8 cellular contexts compared by ENCODE assay signal in the genomic region with DNA sequence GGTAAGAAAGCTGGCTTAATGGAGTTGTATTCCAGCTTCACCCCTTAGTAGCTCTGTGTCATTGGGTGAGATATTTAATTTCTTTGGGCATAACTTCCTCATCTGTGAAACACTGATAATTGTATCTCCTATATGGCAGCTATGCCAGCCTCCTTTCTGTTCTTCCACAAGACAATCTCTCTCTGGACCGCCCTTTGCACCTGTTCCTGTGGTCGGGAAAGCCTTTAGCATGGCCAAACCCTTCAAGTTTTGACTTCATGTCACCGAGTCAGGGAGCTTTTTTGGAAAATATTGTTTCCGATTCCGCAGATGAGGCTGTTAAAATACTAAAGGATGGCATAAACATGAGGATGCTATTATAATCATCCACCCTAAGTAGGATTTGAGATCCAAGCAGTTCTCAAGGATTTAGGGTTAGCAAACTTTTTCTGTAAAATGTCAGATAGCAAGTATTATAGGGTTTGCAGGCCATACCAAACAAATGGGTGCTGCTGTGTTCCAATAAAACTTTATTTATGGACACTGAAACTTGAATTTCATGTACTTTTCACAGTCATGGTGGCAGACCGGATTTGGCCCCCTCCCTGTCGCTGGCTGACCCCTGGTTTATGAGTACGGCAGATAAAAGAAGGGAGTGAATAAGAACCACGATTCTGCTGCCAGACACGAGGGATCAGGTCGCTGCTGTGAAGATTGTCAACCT. TPM values are rescaled to one million over a fixed set of nuclear protein-coding genes. Genes with fewer than 3 reads are reported as not detected.
DNase-seq lines count a peak whose midpoint lies in the region; ATAC-seq and TF ChIP-seq lines count a peak whose summit lies in the region.

No MANE protein-coding gene starts in this region.

- H3K4me3 ChIP-seq in ascending aorta (peak overlapping the region; percentile 85 to 93), right lobe of liver (peak overlapping the region; percentile 75 to 91 (median 83)), tibial nerve (peak overlapping the region; percentile 65 to 91 (median 81))

- no peaks in the 10 kb centered on the region for H3K27me3 ChIP-seq in ascending aorta
- H3K27me3 ChIP-seq in right lobe of liver: no peaks in the 10 kb centered on the region
- H3K27me3 ChIP-seq in tibial nerve: no peaks in the 10 kb centered on the region

- TF ChIP-seq POLR2A in right lobe of liver (IDR thresholded peaks at IDR 0.05): no peak
- no peak for TF ChIP-seq POLR2A in tibial nerve (IDR thresholded peaks at IDR 0.05)

- H3K27ac Mint-ChIP-seq in activated T-cell treated with anti-CD3 and anti-CD28 coated beads, Interleukin-2, amount 50 U/mL, for 24 hours: peak overlapping the region; percentile 98

- H3K4me1 ChIP-seq in ascending aorta (peaks cover 11 to 28% of the 10 kb centered on the region in 2 donors), right lobe of liver (peaks cover 0 to 20% (median 8%) of the 10 kb centered on the region in 4 donors), tibial nerve (peaks cover 0 to 39% (median 13%) of the 10 kb centered on the region in 4 donors)

- intact Hi-C loops in ascending aorta (cut with DNase I): loop anchor here (2.0 to 5.0 kb wide), 3 partner anchors 34 to 95 kb away; a partner anchor contains a TSS
- intact Hi-C loops in right lobe of liver (cut with DNase I): no loop called here

- DNase-seq in activated T-cell treated with anti-CD3 and anti-CD28 coated beads, Interleukin-2, amount 50 U/mL, for 24 hours: no peak
- no peak for DNase-seq in activated T-cell treated with anti-CD3 and anti-CD28 coated beads, Interleukin-2, amount 50 U/mL, for 1 hour
- DNase-seq in ascending aorta (ENCODE audit: low spot score in 2 of 2) (no peak), right lobe of liver (no peak), tibial nerve (ENCODE audit: low spot score in 2 of 2) (no peak), iPS-NIHi11 (ENCODE audit: low spot score) (no peak)

- H3K4me3 Mint-ChIP-seq in activated T-cell treated with anti-CD3 and anti-CD28 coated beads, Interleukin-2, amount 50 U/mL, for 24 hours: peak overlapping the region; percentile 89

- 60% methylated on average over 11 of the region's 11 CpGs for WGBS in right lobe of liver (ENCODE audit: insufficient coverage, low coverage, low lambda C conversion rate, missing lambda C conversion rate)
- 69 to 81% methylated on average over 11 of the region's 11 CpGs for WGBS in tibial nerve, 2 donors

- no peaks in the 10 kb centered on the region for H3K27me3 Mint-ChIP-seq in activated T-cell treated with anti-CD3 and anti-CD28 coated beads, Interleukin-2, amount 50 U/mL, for 24 hours

- H3K36me3 Mint-ChIP-seq in activated T-cell treated with anti-CD3 and anti-CD28 coated beads, Interleukin-2, amount 50 U/mL, for 24 hours (ENCODE audit: low read depth): peaks cover 37% of the 10 kb centered on the region

- peaks cover under 1% of the 10 kb centered on the region for H3K9me3 Mint-ChIP-seq in activated T-cell treated with anti-CD3 and anti-CD28 coated beads, Interleukin-2, amount 50 U/mL, for 24 hours

- TF ChIP-seq CTCF in ascending aorta (IDR thresholded peaks at IDR 0.05): no peak
- no peak for TF ChIP-seq CTCF in right lobe of liver (IDR thresholded peaks at IDR 0.05)
- TF ChIP-seq CTCF in tibial nerve (IDR thresholded peaks at IDR 0.05): no peak

- H3K27ac ChIP-seq in ascending aorta: peak overlapping the region; percentile 98 to 100
- peak overlapping the region; percentile 97 to 99 (median 98) for H3K27ac ChIP-seq in right lobe of liver
- H3K27ac ChIP-seq in tibial nerve: peak overlapping the region; percentile 93 to 100 (median 99)

- TF ChIP-seq EP300 in tibial nerve (IDR thresholded peaks at IDR 0.05): no peak

- H3K36me3 ChIP-seq in ascending aorta (peaks cover 0 to 4% of the 10 kb centered on the region in 2 donors), right lobe of liver (no peaks in the 10 kb centered on the region), tibial nerve (no peaks in the 10 kb centered on the region)

- no peak for ATAC-seq in right lobe of liver
- no peak for ATAC-seq in HG03354 (IDR thresholded peaks at IDR 0.05; ENCODE audit: poor library complexity, severe bottlenecking, unreplicated experiment)
- ATAC-seq in HG03571 (IDR thresholded peaks at IDR 0.05; ENCODE audit: unreplicated experiment): no peak

- H3K4me1 Mint-ChIP-seq in activated T-cell treated with anti-CD3 and anti-CD28 coated beads, Interleukin-2, amount 50 U/mL, for 24 hours (ENCODE audit: low read depth): peaks cover 70% of the 10 kb centered on the region

- H3K9me3 ChIP-seq in ascending aorta (no peaks in the 10 kb centered on the region), right lobe of liver (no peaks in the 10 kb centered on the region), tibial nerve (no peaks in the 10 kb centered on the region)

RNA-seq across cellular contexts. Expression of a gene that starts 0.7 kb away (rescaled TPM):
- 310 TPM for total RNA-seq in ascending aorta
- 10 to 100 TPM; 50.4 to 61.1 (median 57.1) TPM for total RNA-seq in right lobe of liver
- 100 to 1,000 TPM in 2 of 4 donors, 10 to 100 TPM in 2; 96.1 to 172 (median 107) TPM for total RNA-seq in tibial nerve
